8 cellular contexts compared by ENCODE assay signal in genomic region chr16:74605746-74606520, GRCh38. TPM values are rescaled to one million over a fixed set of nuclear protein-coding genes. Genes with fewer than 3 reads are reported as not detected.
A peak's percentile ranks its signal among the peaks of the same experiment; 100 is the strongest.
DNase-seq lines count a peak whose midpoint lies in the region; ATAC-seq and TF ChIP-seq lines count a peak whose summit lies in the region.

No MANE protein-coding gene starts in this region.

- H3K9ac ChIP-seq in mucosa of rectum (ENCODE audit: low read depth in 1 of 2, low read length in 2 of 2): peak overlapping the region; percentile 82 to 88

- TF ChIP-seq CTCF in NB4 (IDR thresholded peaks at IDR 0.05; ENCODE audit: low read depth, low read length): no peak

- TF ChIP-seq POLR2A in NB4 (IDR thresholded peaks at IDR 0.05; ENCODE audit: extremely low read depth, insufficient read length): no peak

- no peaks in the 10 kb centered on the region for H3K27me3 ChIP-seq in mucosa of rectum (ENCODE audit: control insufficient read depth in 2 of 2, insufficient read depth in 2 of 2, low read length in 2 of 2)

- no peaks in the 10 kb centered on the region for H3K36me3 ChIP-seq in mucosa of rectum (ENCODE audit: control insufficient read depth in 2 of 2, insufficient read depth in 2 of 2, low read length in 2 of 2)

- no peak for ATAC-seq in HG03442 (IDR thresholded peaks at IDR 0.05; ENCODE audit: unreplicated experiment)

- H3K27ac ChIP-seq in mucosa of rectum (ENCODE audit: low read depth in 2 of 2, low read length in 2 of 2): peak overlapping the region; percentile 93 to 94

- no peaks in the 10 kb centered on the region for H3K9me3 ChIP-seq in mucosa of rectum (ENCODE audit: control insufficient read depth in 2 of 2, low read length in 2 of 2)

- peak overlapping the region; percentile 77 for H3K4me3 ChIP-seq in NB4 (ENCODE audit: low read depth, low read length)
- H3K4me3 ChIP-seq in mucosa of rectum (ENCODE audit: low read length in 2 of 2): peak overlapping the region; percentile 88 to 92

- DNase-seq in DMS79 treated with DMSO at 0.1 percent for 48 hours (lab: John Stamatoyannopoulos, UW): peak; percentile 10
- no peak for DNase-seq in DMS79 (lab: John Stamatoyannopoulos, UW)
- no peak for DNase-seq in NB4 (ENCODE audit: low read depth)
- peak; percentile 19 for DNase-seq in dermis blood vessel endothelial cell
- DNase-seq in stimulated activated CD4-positive, alpha-beta T cell treated with anti-CD3 and anti-CD28 coated beads, Interleukin-4, amount 100 ng/mL, for 4 hours: no peak
- DNase-seq in T1000 (lab: John Stamatoyannopoulos, UW): no peak

- peaks cover 14 to 20% of the 10 kb centered on the region in 2 donors for H3K4me1 ChIP-seq in mucosa of rectum (ENCODE audit: control insufficient read depth in 2 of 2, insufficient read depth in 2 of 2, low read length in 2 of 2)

RNA-seq across cellular contexts. Expression of gene GLG1, which starts 1.0 kb away (rescaled TPM):
- total RNA-seq in dermis blood vessel endothelial cell: 104 and 225 TPM in 2 replicates

Comparison
In these comparisons a context has a peak if more than half of its experiments do, and no peak if none do; other contexts are left out.
1. DNase-seq: peak in DMS79 treated with DMSO at 0.1 percent for 48 hours (single experiment) and dermis blood vessel endothelial cell (single experiment); none in DMS79 (single experiment), NB4 (single experiment), stimulated activated CD4-positive, alpha-beta T cell treated with anti-CD3 and anti-CD28 coated beads, Interleukin-4, amount 100 ng/mL, for 4 hours (0 of 2) and T1000 (single experiment).